In the genomic region with DNA sequence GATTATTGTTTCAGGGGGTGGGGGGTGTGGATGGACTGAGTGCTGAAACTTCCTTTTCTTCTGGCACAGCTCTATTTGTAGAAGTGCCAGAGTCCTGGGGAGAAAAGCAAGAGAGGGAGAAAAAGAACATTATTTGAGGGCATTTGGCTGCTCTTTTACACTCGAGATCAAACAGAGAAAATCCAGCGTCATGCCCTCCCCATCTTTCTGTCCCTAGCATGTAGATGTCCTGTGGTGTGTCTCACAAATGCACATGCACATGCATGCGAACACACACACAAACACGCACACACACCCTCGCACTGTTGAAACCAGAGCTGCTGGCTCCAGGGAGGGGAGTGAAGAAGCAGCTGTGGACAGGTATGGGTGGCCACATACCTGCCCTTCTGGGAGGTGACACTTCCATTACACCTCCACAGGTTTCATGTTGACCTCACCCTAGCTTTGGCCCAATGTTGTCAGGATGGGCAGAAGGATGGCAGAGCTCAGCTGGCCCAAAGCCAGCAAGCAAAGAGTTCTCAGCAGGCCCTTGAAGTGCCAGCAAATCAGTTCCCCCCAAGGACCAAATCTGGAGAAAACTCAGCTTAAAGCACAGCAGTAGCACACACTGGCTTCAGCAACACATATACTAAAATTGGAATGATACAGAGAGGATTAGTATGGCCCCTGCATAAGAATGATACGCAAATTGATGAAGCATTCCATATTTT, we compare ENCODE assay signal across 1 cellular context.
TF ChIP-seq lines count a peak whose summit lies in the region.

No MANE protein-coding gene starts in this region.

TF ChIP-seq in HEK293, 187 proteins besides CTCF, POLR2A, EP300 and RAD21 (continued from another document):
- TF ChIP-seq, protein P1, sequence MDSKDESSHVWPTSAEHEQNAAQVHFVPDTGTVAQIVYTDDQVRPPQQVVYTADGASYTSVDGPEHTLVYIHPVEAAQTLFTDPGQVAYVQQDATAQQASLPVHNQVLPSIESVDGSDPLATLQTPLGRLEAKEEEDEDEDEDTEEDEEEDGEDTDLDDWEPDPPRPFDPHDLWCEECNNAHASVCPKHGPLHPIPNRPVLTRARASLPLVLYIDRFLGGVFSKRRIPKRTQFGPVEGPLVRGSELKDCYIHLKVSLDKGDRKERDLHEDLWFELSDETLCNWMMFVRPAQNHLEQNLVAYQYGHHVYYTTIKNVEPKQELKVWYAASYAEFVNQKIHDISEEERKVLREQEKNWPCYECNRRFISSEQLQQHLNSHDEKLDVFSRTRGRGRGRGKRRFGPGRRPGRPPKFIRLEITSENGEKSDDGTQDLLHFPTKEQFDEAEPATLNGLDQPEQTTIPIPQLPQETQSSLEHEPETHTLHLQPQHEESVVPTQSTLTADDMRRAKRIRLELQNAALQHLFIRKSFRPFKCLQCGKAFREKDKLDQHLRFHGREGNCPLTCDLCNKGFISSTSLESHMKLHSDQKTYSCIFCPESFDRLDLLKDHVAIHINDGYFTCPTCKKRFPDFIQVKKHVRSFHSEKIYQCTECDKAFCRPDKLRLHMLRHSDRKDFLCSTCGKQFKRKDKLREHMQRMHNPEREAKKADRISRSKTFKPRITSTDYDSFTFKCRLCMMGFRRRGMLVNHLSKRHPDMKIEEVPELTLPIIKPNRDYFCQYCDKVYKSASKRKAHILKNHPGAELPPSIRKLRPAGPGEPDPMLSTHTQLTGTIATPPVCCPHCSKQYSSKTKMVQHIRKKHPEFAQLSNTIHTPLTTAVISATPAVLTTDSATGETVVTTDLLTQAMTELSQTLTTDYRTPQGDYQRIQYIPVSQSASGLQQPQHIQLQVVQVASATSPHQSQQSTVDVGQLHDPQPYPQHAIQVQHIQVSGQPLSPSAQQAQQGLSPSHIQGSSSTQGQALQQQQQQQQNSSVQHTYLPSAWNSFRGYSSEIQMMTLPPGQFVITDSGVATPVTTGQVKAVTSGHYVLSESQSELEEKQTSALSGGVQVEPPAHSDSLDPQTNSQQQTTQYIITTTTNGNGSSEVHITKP (tag by site-specific recombination; IDR thresholded peaks at IDR 0.05) = 0 out of 2 replicates have a peak, but pooled peaks have one; percentile 19
- TF ChIP-seq, protein P2, sequence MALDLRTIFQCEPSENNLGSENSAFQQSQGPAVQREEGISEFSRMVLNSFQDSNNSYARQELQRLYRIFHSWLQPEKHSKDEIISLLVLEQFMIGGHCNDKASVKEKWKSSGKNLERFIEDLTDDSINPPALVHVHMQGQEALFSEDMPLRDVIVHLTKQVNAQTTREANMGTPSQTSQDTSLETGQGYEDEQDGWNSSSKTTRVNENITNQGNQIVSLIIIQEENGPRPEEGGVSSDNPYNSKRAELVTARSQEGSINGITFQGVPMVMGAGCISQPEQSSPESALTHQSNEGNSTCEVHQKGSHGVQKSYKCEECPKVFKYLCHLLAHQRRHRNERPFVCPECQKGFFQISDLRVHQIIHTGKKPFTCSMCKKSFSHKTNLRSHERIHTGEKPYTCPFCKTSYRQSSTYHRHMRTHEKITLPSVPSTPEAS (tag by site-specific recombination; IDR thresholded peaks at IDR 0.05) = peak; percentile 48
- TF ChIP-seq ZNF335 (tag by site-specific recombination; conservative IDR thresholded peaks at IDR 0.05) = peak; percentile 76
